ENCODE assay signal across 1 cellular context in the genomic region with DNA sequence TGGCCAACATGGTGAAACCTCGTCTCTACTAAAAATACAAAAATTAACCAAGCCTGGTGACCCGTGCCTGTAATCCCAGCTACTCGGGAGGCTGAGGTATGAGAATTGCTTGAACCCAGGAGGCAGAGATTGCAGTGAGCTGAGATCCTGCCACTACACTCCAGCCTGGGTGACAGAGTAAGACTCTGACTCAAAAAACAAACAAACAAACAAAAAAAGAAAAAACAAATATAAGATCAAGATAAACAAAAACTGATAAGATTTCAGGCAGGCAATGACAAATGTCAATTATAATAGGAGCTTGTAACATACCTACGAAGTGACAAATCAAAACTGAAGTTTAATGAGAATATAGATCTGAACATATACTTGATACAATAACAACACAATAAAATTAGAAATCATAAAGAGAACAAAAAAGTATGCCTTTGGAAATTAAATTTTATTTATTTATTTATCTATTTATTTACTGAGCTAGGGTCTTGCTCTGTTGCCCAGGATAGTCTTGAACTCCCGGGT.
TF ChIP-seq lines count a peak whose summit lies in the region.

No MANE protein-coding gene starts in this region.

TF ChIP-seq in HepG2, 621 proteins besides CTCF, POLR2A, EP300 and RAD21 (continued from another document):
- TF ChIP-seq, protein P1, sequence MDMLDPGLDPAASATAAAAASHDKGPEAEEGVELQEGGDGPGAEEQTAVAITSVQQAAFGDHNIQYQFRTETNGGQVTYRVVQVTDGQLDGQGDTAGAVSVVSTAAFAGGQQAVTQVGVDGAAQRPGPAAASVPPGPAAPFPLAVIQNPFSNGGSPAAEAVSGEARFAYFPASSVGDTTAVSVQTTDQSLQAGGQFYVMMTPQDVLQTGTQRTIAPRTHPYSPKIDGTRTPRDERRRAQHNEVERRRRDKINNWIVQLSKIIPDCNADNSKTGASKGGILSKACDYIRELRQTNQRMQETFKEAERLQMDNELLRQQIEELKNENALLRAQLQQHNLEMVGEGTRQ (IDR thresholded peaks at IDR 0.05; ENCODE audit: low read depth, low read length): no peak
- TF ChIP-seq, protein P1 (CRISPR knock-in tag; IDR thresholded peaks at IDR 0.05; ENCODE audit: borderline replicate concordance): no peak
- TF ChIP-seq ZFP36 (IDR thresholded peaks at IDR 0.05; ENCODE audit: borderline replicate concordance, low read depth, low read length, partially characterized antibody) (no peak), ZNF773 (CRISPR knock-in tag; IDR thresholded peaks at IDR 0.05; ENCODE audit: borderline replicate concordance) (no peak), ZNF513 (CRISPR knock-in tag; conservative IDR thresholded peaks at IDR 0.05) (no peak), ERF (CRISPR knock-in tag; IDR thresholded peaks at IDR 0.05) (no peak), SUZ12 (IDR thresholded peaks at IDR 0.05; ENCODE audit: low read depth, low read length) (no peak)
- TF ChIP-seq, protein P2, sequence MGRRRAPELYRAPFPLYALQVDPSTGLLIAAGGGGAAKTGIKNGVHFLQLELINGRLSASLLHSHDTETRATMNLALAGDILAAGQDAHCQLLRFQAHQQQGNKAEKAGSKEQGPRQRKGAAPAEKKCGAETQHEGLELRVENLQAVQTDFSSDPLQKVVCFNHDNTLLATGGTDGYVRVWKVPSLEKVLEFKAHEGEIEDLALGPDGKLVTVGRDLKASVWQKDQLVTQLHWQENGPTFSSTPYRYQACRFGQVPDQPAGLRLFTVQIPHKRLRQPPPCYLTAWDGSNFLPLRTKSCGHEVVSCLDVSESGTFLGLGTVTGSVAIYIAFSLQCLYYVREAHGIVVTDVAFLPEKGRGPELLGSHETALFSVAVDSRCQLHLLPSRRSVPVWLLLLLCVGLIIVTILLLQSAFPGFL (CRISPR knock-in tag; IDR thresholded peaks at IDR 0.05): no peak
- TF ChIP-seq, protein P3, sequence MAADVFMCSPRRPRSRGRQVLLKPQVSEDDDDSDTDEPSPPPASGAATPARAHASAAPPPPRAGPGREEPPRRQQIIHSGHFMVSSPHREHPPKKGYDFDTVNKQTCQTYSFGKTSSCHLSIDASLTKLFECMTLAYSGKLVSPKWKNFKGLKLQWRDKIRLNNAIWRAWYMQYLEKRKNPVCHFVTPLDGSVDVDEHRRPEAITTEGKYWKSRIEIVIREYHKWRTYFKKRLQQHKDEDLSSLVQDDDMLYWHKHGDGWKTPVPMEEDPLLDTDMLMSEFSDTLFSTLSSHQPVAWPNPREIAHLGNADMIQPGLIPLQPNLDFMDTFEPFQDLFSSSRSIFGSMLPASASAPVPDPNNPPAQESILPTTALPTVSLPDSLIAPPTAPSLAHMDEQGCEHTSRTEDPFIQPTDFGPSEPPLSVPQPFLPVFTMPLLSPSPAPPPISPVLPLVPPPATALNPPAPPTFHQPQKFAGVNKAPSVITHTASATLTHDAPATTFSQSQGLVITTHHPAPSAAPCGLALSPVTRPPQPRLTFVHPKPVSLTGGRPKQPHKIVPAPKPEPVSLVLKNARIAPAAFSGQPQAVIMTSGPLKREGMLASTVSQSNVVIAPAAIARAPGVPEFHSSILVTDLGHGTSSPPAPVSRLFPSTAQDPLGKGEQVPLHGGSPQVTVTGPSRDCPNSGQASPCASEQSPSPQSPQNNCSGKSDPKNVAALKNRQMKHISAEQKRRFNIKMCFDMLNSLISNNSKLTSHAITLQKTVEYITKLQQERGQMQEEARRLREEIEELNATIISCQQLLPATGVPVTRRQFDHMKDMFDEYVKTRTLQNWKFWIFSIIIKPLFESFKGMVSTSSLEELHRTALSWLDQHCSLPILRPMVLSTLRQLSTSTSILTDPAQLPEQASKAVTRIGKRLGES (CRISPR knock-in tag; IDR thresholded peaks at IDR 0.05; ENCODE audit: borderline replicate concordance): no peak
